ENCODE assay signal across 16 cellular contexts in genomic region chr15:62521396-62521795, GRCh38.
"Had no signal": no experiment of that assay in that cellular context is flagged by ENCODE, and none has a peak within 500 bp of the region (broad histone marks: within the 10 kb centered on the region; RNA-seq: fewer than 3 reads in every experiment).

No MANE protein-coding gene starts in this region.

- H3K36me3 ChIP-seq: cardiac muscle cell had no signal

- DNase-seq: activated B cell treated with CpG ODN at 0.5 μM for 24 hours; activated CD4-positive, alpha-beta memory T cell treated with anti-CD3 and anti-CD28 coated beads, Interleukin-2, amount 10 ng/mL, durations not matched to agents 7 days and 5 days; activated CD4-positive, alpha-beta T cell treated with anti-CD3 and anti-CD28 coated beads for 4 hours; activated CD8-positive, alpha-beta memory T cell treated with anti-CD3 and anti-CD28 coated beads, Interleukin-2, amount 10 ng/mL, durations not matched to agents 7 days and 5 days; activated naive CD4-positive, alpha-beta T cell; activated naive CD8-positive, alpha-beta T cell treated with anti-CD3 and anti-CD28 coated beads for 36 hours; amniotic stem cell; effector memory CD8-positive, alpha-beta T cell; hippocampal formation; left cardiac atrium; retina; stimulated activated naive B cell treated with anti-CD40 and anti-IgM and Interleukin-4, amounts not matched to agents 10 μg/mL and 1 μg/mL and 100 μg/mL, for 72 hours had no signal

- H3K4me3 Mint-ChIP-seq: activated B cell treated with CpG ODN at 0.5 μM for 24 hours; activated CD4-positive, alpha-beta memory T cell treated with anti-CD3 and anti-CD28 coated beads, Interleukin-2, amount 10 ng/mL, durations not matched to agents 7 days and 5 days; activated CD8-positive, alpha-beta memory T cell treated with anti-CD3 and anti-CD28 coated beads, Interleukin-2, amount 10 ng/mL, durations not matched to agents 7 days and 5 days; activated naive CD8-positive, alpha-beta T cell treated with anti-CD3 and anti-CD28 coated beads for 36 hours; effector memory CD8-positive, alpha-beta T cell; natural killer cell treated with Interleukin-12 subunit alpha and Interleukin-12 subunit beta and Interleukin-15 and Interleukin-18, amount 100 ng/mL, for 72 hours; stimulated activated naive B cell treated with anti-CD40 and anti-IgM and Interleukin-4, amounts not matched to agents 10 μg/mL and 1 μg/mL and 100 μg/mL, for 72 hours; T-helper 2 cell treated with Interferon-gamma antibody and Interleukin-4, amounts not matched to agents 5 μg/mL and 100 μg/mL, for 36 hours had no signal

- H3K27ac Mint-ChIP-seq: activated B cell treated with CpG ODN at 0.5 μM for 24 hours; activated CD4-positive, alpha-beta memory T cell treated with anti-CD3 and anti-CD28 coated beads, Interleukin-2, amount 10 ng/mL, durations not matched to agents 7 days and 5 days; activated CD8-positive, alpha-beta memory T cell treated with anti-CD3 and anti-CD28 coated beads, Interleukin-2, amount 10 ng/mL, durations not matched to agents 7 days and 5 days; activated naive CD8-positive, alpha-beta T cell treated with anti-CD3 and anti-CD28 coated beads for 36 hours; effector memory CD8-positive, alpha-beta T cell; natural killer cell treated with Interleukin-12 subunit alpha and Interleukin-12 subunit beta and Interleukin-15 and Interleukin-18, amount 100 ng/mL, for 72 hours; stimulated activated naive B cell treated with anti-CD40 and anti-IgM and Interleukin-4, amounts not matched to agents 10 μg/mL and 1 μg/mL and 100 μg/mL, for 72 hours; T-helper 2 cell treated with Interferon-gamma antibody and Interleukin-4, amounts not matched to agents 5 μg/mL and 100 μg/mL, for 36 hours had no signal

- ATAC-seq: activated CD8-positive, alpha-beta memory T cell treated with anti-CD3 and anti-CD28 coated beads, Interleukin-2, amount 10 ng/mL, durations not matched to agents 7 days and 5 days; effector memory CD8-positive, alpha-beta T cell; left cardiac atrium; natural killer cell treated with Interleukin-12 subunit alpha and Interleukin-12 subunit beta and Interleukin-15 and Interleukin-18, amount 100 ng/mL, for 72 hours; stimulated activated naive B cell treated with anti-CD40 and anti-IgM and Interleukin-4, amounts not matched to agents 10 μg/mL and 1 μg/mL and 100 μg/mL, for 72 hours had no signal

- H3K4me3 ChIP-seq: cardiac muscle cell had no signal

- FAIRE-seq: TTC549 had no signal

- H3K4me1 Mint-ChIP-seq: activated B cell treated with CpG ODN at 0.5 μM for 24 hours; activated CD4-positive, alpha-beta memory T cell treated with anti-CD3 and anti-CD28 coated beads, Interleukin-2, amount 10 ng/mL, durations not matched to agents 7 days and 5 days; activated CD8-positive, alpha-beta memory T cell treated with anti-CD3 and anti-CD28 coated beads, Interleukin-2, amount 10 ng/mL, durations not matched to agents 7 days and 5 days; stimulated activated naive B cell treated with anti-CD40 and anti-IgM and Interleukin-4, amounts not matched to agents 10 μg/mL and 1 μg/mL and 100 μg/mL, for 72 hours had no signal

- H3K9me3 Mint-ChIP-seq: activated B cell treated with CpG ODN at 0.5 μM for 24 hours; activated CD4-positive, alpha-beta memory T cell treated with anti-CD3 and anti-CD28 coated beads, Interleukin-2, amount 10 ng/mL, durations not matched to agents 7 days and 5 days; activated naive CD8-positive, alpha-beta T cell treated with anti-CD3 and anti-CD28 coated beads for 36 hours; effector memory CD8-positive, alpha-beta T cell; natural killer cell treated with Interleukin-12 subunit alpha and Interleukin-12 subunit beta and Interleukin-15 and Interleukin-18, amount 100 ng/mL, for 72 hours; stimulated activated naive B cell treated with anti-CD40 and anti-IgM and Interleukin-4, amounts not matched to agents 10 μg/mL and 1 μg/mL and 100 μg/mL, for 72 hours; T-helper 2 cell treated with Interferon-gamma antibody and Interleukin-4, amounts not matched to agents 5 μg/mL and 100 μg/mL, for 36 hours had no signal

- H3K36me3 Mint-ChIP-seq: activated CD8-positive, alpha-beta memory T cell treated with anti-CD3 and anti-CD28 coated beads, Interleukin-2, amount 10 ng/mL, durations not matched to agents 7 days and 5 days; activated naive CD8-positive, alpha-beta T cell treated with anti-CD3 and anti-CD28 coated beads for 36 hours; natural killer cell treated with Interleukin-12 subunit alpha and Interleukin-12 subunit beta and Interleukin-15 and Interleukin-18, amount 100 ng/mL, for 72 hours; stimulated activated naive B cell treated with anti-CD40 and anti-IgM and Interleukin-4, amounts not matched to agents 10 μg/mL and 1 μg/mL and 100 μg/mL, for 72 hours had no signal

- H3K27me3 ChIP-seq: cardiac muscle cell had no signal

- H3K27ac ChIP-seq: cardiac muscle cell had no signal
